Comparison of ENCODE assay signal across 1 cellular context in the genomic region with DNA sequence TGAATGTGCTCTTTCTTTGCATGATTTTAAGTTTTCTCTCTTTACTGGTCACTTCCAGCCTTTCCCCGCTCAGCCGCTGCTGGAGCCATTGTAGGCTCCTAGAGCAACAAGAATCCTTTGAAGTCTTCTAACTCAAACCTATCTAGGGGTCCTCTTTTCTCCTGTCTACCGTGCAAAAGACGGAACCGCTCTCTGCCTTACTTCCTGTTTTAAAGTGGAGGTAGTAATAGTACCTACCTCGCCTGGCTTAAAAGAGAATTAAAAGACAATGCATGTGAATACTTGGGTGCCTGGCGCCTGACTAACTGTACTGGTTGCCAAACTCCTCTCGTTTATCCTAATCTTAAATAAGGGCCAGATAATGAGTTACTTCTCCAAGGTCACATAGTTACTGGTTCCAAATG.
TF ChIP-seq lines count a peak whose summit lies in the region.

No MANE protein-coding gene starts in this region.

TF ChIP-seq in GM23338, 12 proteins besides CTCF, POLR2A, EP300 and RAD21 (continued from another document):
- TF ChIP-seq, protein P1, sequence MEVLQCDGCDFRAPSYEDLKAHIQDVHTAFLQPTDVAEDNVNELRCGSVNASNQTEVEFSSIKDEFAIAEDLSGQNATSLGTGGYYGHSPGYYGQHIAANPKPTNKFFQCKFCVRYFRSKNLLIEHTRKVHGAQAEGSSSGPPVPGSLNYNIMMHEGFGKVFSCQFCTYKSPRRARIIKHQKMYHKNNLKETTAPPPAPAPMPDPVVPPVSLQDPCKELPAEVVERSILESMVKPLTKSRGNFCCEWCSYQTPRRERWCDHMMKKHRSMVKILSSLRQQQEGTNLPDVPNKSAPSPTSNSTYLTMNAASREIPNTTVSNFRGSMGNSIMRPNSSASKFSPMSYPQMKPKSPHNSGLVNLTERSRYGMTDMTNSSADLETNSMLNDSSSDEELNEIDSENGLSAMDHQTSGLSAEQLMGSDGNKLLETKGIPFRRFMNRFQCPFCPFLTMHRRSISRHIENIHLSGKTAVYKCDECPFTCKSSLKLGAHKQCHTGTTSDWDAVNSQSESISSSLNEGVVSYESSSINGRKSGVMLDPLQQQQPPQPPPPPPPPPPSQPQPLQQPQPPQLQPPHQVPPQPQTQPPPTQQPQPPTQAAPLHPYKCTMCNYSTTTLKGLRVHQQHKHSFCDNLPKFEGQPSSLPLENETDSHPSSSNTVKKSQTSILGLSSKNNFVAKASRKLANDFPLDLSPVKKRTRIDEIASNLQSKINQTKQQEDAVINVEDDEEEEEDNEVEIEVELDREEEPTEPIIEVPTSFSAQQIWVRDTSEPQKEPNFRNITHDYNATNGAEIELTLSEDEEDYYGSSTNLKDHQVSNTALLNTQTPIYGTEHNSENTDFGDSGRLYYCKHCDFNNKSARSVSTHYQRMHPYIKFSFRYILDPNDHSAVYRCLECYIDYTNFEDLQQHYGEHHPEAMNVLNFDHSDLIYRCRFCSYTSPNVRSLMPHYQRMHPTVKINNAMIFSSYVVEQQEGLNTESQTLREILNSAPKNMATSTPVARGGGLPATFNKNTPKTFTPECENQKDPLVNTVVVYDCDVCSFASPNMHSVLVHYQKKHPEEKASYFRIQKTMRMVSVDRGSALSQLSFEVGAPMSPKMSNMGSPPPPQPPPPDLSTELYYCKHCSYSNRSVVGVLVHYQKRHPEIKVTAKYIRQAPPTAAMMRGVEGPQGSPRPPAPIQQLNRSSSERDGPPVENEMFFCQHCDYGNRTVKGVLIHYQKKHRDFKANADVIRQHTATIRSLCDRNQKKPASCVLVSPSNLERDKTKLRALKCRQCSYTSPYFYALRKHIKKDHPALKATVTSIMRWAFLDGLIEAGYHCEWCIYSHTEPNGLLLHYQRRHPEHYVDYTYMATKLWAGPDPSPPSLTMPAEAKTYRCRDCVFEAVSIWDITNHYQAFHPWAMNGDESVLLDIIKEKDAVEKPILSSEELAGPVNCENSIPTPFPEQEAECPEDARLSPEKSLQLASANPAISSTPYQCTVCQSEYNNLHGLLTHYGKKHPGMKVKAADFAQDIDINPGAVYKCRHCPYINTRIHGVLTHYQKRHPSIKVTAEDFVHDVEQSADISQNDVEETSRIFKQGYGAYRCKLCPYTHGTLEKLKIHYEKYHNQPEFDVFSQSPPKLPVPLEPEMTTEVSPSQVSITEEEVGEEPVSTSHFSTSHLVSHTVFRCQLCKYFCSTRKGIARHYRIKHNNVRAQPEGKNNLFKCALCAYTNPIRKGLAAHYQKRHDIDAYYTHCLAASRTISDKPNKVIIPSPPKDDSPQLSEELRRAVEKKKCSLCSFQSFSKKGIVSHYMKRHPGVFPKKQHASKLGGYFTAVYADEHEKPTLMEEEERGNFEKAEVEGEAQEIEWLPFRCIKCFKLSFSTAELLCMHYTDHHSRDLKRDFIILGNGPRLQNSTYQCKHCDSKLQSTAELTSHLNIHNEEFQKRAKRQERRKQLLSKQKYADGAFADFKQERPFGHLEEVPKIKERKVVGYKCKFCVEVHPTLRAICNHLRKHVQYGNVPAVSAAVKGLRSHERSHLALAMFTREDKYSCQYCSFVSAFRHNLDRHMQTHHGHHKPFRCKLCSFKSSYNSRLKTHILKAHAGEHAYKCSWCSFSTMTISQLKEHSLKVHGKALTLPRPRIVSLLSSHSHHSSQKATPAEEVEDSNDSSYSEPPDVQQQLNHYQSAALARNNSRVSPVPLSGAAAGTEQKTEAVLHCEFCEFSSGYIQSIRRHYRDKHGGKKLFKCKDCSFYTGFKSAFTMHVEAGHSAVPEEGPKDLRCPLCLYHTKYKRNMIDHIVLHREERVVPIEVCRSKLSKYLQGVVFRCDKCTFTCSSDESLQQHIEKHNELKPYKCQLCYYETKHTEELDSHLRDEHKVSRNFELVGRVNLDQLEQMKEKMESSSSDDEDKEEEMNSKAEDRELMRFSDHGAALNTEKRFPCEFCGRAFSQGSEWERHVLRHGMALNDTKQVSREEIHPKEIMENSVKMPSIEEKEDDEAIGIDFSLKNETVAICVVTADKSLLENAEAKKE (CRISPR knock-in tag; IDR thresholded peaks at IDR 0.05): no peak
- TF ChIP-seq, protein P2, sequence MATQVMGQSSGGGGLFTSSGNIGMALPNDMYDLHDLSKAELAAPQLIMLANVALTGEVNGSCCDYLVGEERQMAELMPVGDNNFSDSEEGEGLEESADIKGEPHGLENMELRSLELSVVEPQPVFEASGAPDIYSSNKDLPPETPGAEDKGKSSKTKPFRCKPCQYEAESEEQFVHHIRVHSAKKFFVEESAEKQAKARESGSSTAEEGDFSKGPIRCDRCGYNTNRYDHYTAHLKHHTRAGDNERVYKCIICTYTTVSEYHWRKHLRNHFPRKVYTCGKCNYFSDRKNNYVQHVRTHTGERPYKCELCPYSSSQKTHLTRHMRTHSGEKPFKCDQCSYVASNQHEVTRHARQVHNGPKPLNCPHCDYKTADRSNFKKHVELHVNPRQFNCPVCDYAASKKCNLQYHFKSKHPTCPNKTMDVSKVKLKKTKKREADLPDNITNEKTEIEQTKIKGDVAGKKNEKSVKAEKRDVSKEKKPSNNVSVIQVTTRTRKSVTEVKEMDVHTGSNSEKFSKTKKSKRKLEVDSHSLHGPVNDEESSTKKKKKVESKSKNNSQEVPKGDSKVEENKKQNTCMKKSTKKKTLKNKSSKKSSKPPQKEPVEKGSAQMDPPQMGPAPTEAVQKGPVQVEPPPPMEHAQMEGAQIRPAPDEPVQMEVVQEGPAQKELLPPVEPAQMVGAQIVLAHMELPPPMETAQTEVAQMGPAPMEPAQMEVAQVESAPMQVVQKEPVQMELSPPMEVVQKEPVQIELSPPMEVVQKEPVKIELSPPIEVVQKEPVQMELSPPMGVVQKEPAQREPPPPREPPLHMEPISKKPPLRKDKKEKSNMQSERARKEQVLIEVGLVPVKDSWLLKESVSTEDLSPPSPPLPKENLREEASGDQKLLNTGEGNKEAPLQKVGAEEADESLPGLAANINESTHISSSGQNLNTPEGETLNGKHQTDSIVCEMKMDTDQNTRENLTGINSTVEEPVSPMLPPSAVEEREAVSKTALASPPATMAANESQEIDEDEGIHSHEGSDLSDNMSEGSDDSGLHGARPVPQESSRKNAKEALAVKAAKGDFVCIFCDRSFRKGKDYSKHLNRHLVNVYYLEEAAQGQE (IDR thresholded peaks at IDR 0.05; ENCODE audit: unreplicated experiment): no peak
- TF ChIP-seq ZNF114 (CRISPR knock-in tag; IDR thresholded peaks at IDR 0.05) (no peak), NANOG (IDR thresholded peaks at IDR 0.05; ENCODE audit: borderline replicate concordance) (no peak), EZH2phosphoT487 (IDR thresholded peaks at IDR 0.05; ENCODE audit: unreplicated experiment) (no peak), CREB1 (CRISPR knock-in tag; IDR thresholded peaks at IDR 0.05; ENCODE audit: low read depth) (no peak), POLR2AphosphoS5 (IDR thresholded peaks at IDR 0.05; ENCODE audit: low read depth) (no peak), EZH2 (IDR thresholded peaks at IDR 0.05; ENCODE audit: low read depth, unreplicated experiment) (no peak), STAT1 (IDR thresholded peaks at IDR 0.05; ENCODE audit: unreplicated experiment) (no peak)
TF ChIP-seq in GM23338: peak in this region for 0.
